In the genomic region with DNA sequence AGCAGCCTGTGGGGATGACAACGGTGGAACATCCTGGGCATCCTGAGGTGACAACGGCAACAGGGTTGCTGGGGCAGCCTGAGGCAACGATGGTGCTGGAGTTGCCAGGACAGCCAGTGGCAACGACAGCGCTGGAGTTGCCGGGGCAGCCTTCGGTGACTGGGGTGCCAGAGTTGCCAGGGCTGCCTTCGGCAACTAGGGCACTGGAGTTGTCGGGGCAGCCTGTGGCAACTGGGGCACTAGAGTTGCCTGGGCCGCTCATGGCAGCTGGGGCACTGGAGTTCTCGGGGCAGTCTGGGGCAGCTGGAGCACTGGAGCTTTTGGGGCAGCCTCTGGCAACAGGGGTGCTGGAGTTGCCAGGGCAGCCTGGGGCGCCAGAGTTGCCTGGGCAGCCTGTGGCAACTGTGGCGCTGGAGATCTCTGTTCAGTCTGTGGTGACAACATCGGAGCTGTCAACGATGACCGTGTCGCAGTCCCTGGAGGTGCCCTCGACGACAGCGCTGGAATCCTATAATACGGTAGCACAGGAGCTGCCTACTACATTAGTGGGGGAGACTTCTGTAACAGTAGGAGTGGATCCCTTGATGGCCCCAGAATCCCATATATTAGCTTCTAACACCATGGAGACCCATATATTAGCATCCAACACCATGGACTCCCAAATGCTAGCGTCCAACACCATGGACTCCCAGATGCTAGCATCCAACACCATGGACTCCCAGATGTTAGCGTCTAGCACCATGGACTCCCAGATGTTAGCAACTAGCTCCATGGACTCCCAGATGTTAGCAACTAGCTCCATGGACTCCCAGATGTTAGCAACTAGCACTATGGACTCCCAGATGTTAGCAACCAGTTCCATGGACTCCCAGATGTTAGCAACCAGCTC, we compare ENCODE assay signal across 20 cellular contexts. TPM values are rescaled to one million over a fixed set of nuclear protein-coding genes. Genes with fewer than 3 reads are reported as not detected.
A peak's percentile ranks its signal among the peaks of the same experiment; 100 is the strongest.
DNase-seq lines count a peak whose midpoint lies in the region; ATAC-seq, FAIRE-seq and TF ChIP-seq lines count a peak whose summit lies in the region.
"Had no signal": no experiment of that assay in that cellular context is flagged by ENCODE, and none has a peak within 500 bp of the region (broad histone marks: within the 10 kb centered on the region; RNA-seq: fewer than 3 reads in every experiment).

No MANE protein-coding gene starts in this region.

- 97% methylated on average over 14 of the region's 23 CpGs for WGBS in HepG2 (ENCODE audit: low lambda C conversion rate)
- WGBS in spleen, 5 donors, result 95 to 99% (median 98%) methylated on average over 10 to 23 of the region's 23 CpGs

- H3K4me1 Mint-ChIP-seq in activated CD8-positive, alpha-beta T cell treated with anti-CD3 and anti-CD28 coated beads, Interleukin-2, amount 10 ng/mL, durations not matched to agents 7 days and 5 days (ENCODE audit: low read depth), result peaks cover 37% of the 10 kb centered on the region
- H3K4me1 Mint-ChIP-seq in activated CD8-positive, alpha-beta T cell treated with anti-CD3 and anti-CD28 coated beads for 36 hours (ENCODE audit: low read depth), result peaks cover 55% of the 10 kb centered on the region
- H3K4me1 Mint-ChIP-seq: GM23338 had no signal

- intact Hi-C loops in activated CD8-positive, alpha-beta T cell treated with anti-CD3 and anti-CD28 coated beads for 36 hours (cut with micrococcal nuclease), result no loop called here
- intact Hi-C loops in HepG2 (cut with micrococcal nuclease; ENCODE audit: unreplicated experiment) (no loop called here), spleen (cut with DNase I; ENCODE audit: low total_unique reads) (no loop called here)

- peaks cover 81% of the 10 kb centered on the region for H3K36me3 Mint-ChIP-seq in activated CD8-positive, alpha-beta T cell treated with anti-CD3 and anti-CD28 coated beads, Interleukin-2, amount 10 ng/mL, durations not matched to agents 7 days and 5 days (ENCODE audit: low read depth)
- peaks cover 72% of the 10 kb centered on the region for H3K36me3 Mint-ChIP-seq in activated CD8-positive, alpha-beta T cell treated with anti-CD3 and anti-CD28 coated beads for 36 hours (ENCODE audit: low read depth)

- H3K9me3 ChIP-seq in HepG2 (ENCODE audit: low read length) (no peaks in the 10 kb centered on the region), spleen (no peaks in the 10 kb centered on the region)
- H3K9me3 ChIP-seq: SJSA1 had no signal

- no peak for TF ChIP-seq EP300 in HepG2 (IDR thresholded peaks at IDR 0.05; ENCODE audit: low read depth in 2 of 2, low read length in 2 of 2)
- TF ChIP-seq EP300 in HepG2 (CRISPR knock-in tag; IDR thresholded peaks at IDR 0.05; ENCODE audit: borderline replicate concordance), result no peak

- no TSS peak for BruUV-seq in HepG2 (replicated peaks; lab: Mats Ljungman, UMichigan)

- POLR2A ChIA-PET in activated CD8-positive, alpha-beta T cell treated with anti-CD3 and anti-CD28 coated beads, Interleukin-2, amount 10 ng/mL, durations not matched to agents 7 days and 5 days (lab: Charles Lee), result interaction anchor here (0.6 to 1.6 kb wide), 6 partner anchors 8 to 79 kb away, joined by 3 to 18 read pairs (median 4); a partner anchor contains a TSS
- POLR2A ChIA-PET in activated CD8-positive, alpha-beta T cell treated with anti-CD3 and anti-CD28 coated beads for 36 hours (lab: Charles Lee), result interaction anchor here (1.1 to 3.8 kb wide), 8 partner anchors 9 to 49 kb away, joined by 3 to 32 read pairs (median 4); a partner anchor contains a TSS
- POLR2A ChIA-PET in HepG2 (lab: Yijun Ruan, JAX), result interaction anchor here (0.8 to 1.4 kb wide), 9 partner anchors 8 to 71 kb away, joined by 3 to 6 read pairs (median 5); a partner anchor contains a TSS

- no peak overlapping the region for H3K4me3 Mint-ChIP-seq in activated CD8-positive, alpha-beta T cell treated with anti-CD3 and anti-CD28 coated beads, Interleukin-2, amount 10 ng/mL, durations not matched to agents 7 days and 5 days
- no peak overlapping the region for H3K4me3 Mint-ChIP-seq in activated CD8-positive, alpha-beta T cell treated with anti-CD3 and anti-CD28 coated beads for 36 hours
- H3K4me3 Mint-ChIP-seq: B cell; CD4-positive, alpha-beta memory T cell; GM23338 had no signal

- H3K9ac ChIP-seq in HepG2 (ENCODE audit: insufficient read depth, low read depth, low read length), result no peak overlapping the region
- H3K9ac ChIP-seq: KMS-11 had no signal

- H3K4me3 ChIP-seq in HepG2 (replicated peaks in 1 of 3; ENCODE audit: insufficient read depth in 1 of 3, low read depth in 2 of 3, low read length in 3 of 3), result no peak overlapping the region
- H3K4me3 ChIP-seq in spleen, result no peak overlapping the region
- H3K4me3 ChIP-seq: GM23338, SJSA1 had no signal

- H3K4me1 ChIP-seq in HepG2 (ENCODE audit: insufficient read depth, low read length) (peaks cover 14% of the 10 kb centered on the region; the same call in 1 of the 2 replicates), spleen (peaks cover 9 to 78% (median 43%) of the 10 kb centered on the region in 6 donors)
- H3K4me1 ChIP-seq: SJSA1 had no signal

- peaks cover 64% of the 10 kb centered on the region for H4K20me1 ChIP-seq in HepG2 (ENCODE audit: insufficient read depth, low read length)

- no peak for TF ChIP-seq CTCF in activated CD8-positive, alpha-beta T cell treated with anti-CD3 and anti-CD28 coated beads for 36 hours (IDR thresholded peaks at IDR 0.05)
- no peak for TF ChIP-seq CTCF in HepG2 (CRISPR knock-in tag; IDR thresholded peaks at IDR 0.05)
- no peak for TF ChIP-seq CTCF in spleen (IDR thresholded peaks at IDR 0.05 in 8 of 11, conservative IDR thresholded peaks at IDR 0.05 in 3 of 11)
- TF ChIP-seq CTCF in GM20000 (IDR thresholded peaks at IDR 0.05; ENCODE audit: extremely low read depth, missing control alignments), result no peak

- H3K4me2 ChIP-seq in HepG2 (ENCODE audit: low read depth, low read length), result no peak overlapping the region
- H3K4me2 ChIP-seq: GM23338, KMS-11 had no signal

- DNase-seq in activated CD8-positive, alpha-beta T cell treated with anti-CD3 and anti-CD28 coated beads, Interleukin-2, amount 10 ng/mL, durations not matched to agents 7 days and 5 days, result no peak
- no peak for DNase-seq in activated CD8-positive, alpha-beta T cell treated with anti-CD3 and anti-CD28 coated beads for 36 hours
- DNase-seq in GM12892 (ENCODE audit: insufficient read length) (no peak), HepG2 (ENCODE audit: low spot score) (no peak), spleen (peak; percentile 74), SW480 (ENCODE audit: low spot score) (no peak), GM20000 (ENCODE audit: low spot score) (no peak)
- DNase-seq in activated CD4-positive, CD25-positive, alpha-beta regulatory T cell treated with anti-CD3 and anti-CD28 coated beads, Interleukin-2, amount 50 U/mL, for 72 hours, result no peak
- DNase-seq: NCI-H1092, NCI-H2081 treated with DMSO at 0.1 percent for 48 hours, NCI-H510A treated with DMSO at 0.1 percent for 48 hours, NCI-H82, PC-3 had no signal

- H3K9me3 Mint-ChIP-seq in activated CD8-positive, alpha-beta T cell treated with anti-CD3 and anti-CD28 coated beads, Interleukin-2, amount 10 ng/mL, durations not matched to agents 7 days and 5 days (ENCODE audit: insufficient read depth), result no peaks in the 10 kb centered on the region
- H3K9me3 Mint-ChIP-seq in activated CD8-positive, alpha-beta T cell treated with anti-CD3 and anti-CD28 coated beads for 36 hours, result no peaks in the 10 kb centered on the region
- H3K9me3 Mint-ChIP-seq: CD4-positive, alpha-beta memory T cell; GM23338 had no signal

- H3K36me3 ChIP-seq in HepG2 (replicated peaks in 1 of 2; ENCODE audit: control insufficient read depth in 1 of 2, insufficient read depth in 2 of 2, low read length in 2 of 2) (peaks cover 33 to 83% of the 10 kb centered on the region in 2 experiments), spleen (peaks cover 7 to 100% (median 90%) of the 10 kb centered on the region in 6 donors)

- in situ Hi-C loops in HepG2 (cut with HindIII; ENCODE audit: extremely low pct_ligation_motif_present, low pct_unique_long_range_greater_than_20kb), result no loop called here

- FAIRE-seq in GM12892 (lab: Jason Lieb, UNC) (no peak), HepG2 (lab: Jason Lieb, UNC) (no peak)
- FAIRE-seq: GM18507 had no signal

- no peak overlapping the region for H3K27ac Mint-ChIP-seq in activated CD8-positive, alpha-beta T cell treated with anti-CD3 and anti-CD28 coated beads, Interleukin-2, amount 10 ng/mL, durations not matched to agents 7 days and 5 days
- no peak overlapping the region for H3K27ac Mint-ChIP-seq in activated CD8-positive, alpha-beta T cell treated with anti-CD3 and anti-CD28 coated beads for 36 hours
- H3K27ac Mint-ChIP-seq: B cell, GM23338 had no signal

- no peak for TF ChIP-seq RAD21 in HepG2 (CRISPR knock-in tag; IDR thresholded peaks at IDR 0.05)

- TF ChIP-seq POLR2A in GM12892 (IDR thresholded peaks at IDR 0.05; ENCODE audit: low read depth, low read length) (peak; percentile 53; the same call in 1 of the 2 replicates), HepG2 (IDR thresholded peaks at IDR 0.05; ENCODE audit: insufficient read depth in 1 of 2, low read depth in 2 of 2, low read length in 2 of 2) (peak in 1 of 2 experiments; percentile 12; a peak in 2 of 4 replicates), spleen (IDR thresholded peaks at IDR 0.05) (no peak)

- no peak overlapping the region for H3K27ac ChIP-seq in HepG2 (ENCODE audit: extremely low read length, insufficient read depth, low read length)
- H3K27ac ChIP-seq in spleen, result no peak overlapping the region
- H3K27ac ChIP-seq: 22Rv1, KMS-11, SJSA1 had no signal

- H2AFZ ChIP-seq in HepG2 (ENCODE audit: low read length), result no peak overlapping the region
- H2AFZ ChIP-seq: GM23338 had no signal

- H3K27me3 Mint-ChIP-seq in activated CD8-positive, alpha-beta T cell treated with anti-CD3 and anti-CD28 coated beads, Interleukin-2, amount 10 ng/mL, durations not matched to agents 7 days and 5 days (ENCODE audit: low read depth), result no peaks in the 10 kb centered on the region
- H3K27me3 Mint-ChIP-seq in activated CD8-positive, alpha-beta T cell treated with anti-CD3 and anti-CD28 coated beads for 36 hours, result no peaks in the 10 kb centered on the region
- H3K27me3 Mint-ChIP-seq: B cell; CD4-positive, alpha-beta memory T cell had no signal

- CTCF ChIA-PET in activated CD8-positive, alpha-beta T cell treated with anti-CD3 and anti-CD28 coated beads, Interleukin-2, amount 10 ng/mL, durations not matched to agents 7 days and 5 days (lab: Charles Lee), result interaction anchor here (1.1 to 1.3 kb wide), 2 partner anchors 55 to 56 kb away, joined by 3 to 6 read pairs; no protein-coding TSS in a partner anchor
- CTCF ChIA-PET in activated CD8-positive, alpha-beta T cell treated with anti-CD3 and anti-CD28 coated beads for 36 hours (lab: Charles Lee), result interaction anchor here (1.0 to 2.0 kb wide), 2 partner anchors 30 to 55 kb away, joined by 3 to 5 read pairs; no protein-coding TSS in a partner anchor
- CTCF ChIA-PET in HepG2 (lab: Yijun Ruan, JAX; ENCODE audit: low intra/inter-chr PET ratio, low total read pairs), result no interaction called here

- H3K79me2 ChIP-seq in HepG2 (ENCODE audit: insufficient read depth, low read length), result peaks cover 87% of the 10 kb centered on the region

- peak; percentile 7 for ATAC-seq in activated CD8-positive, alpha-beta T cell treated with anti-CD3 and anti-CD28 coated beads, Interleukin-2, amount 10 ng/mL, durations not matched to agents 7 days and 5 days
- no peak for ATAC-seq in activated CD8-positive, alpha-beta T cell treated with anti-CD3 and anti-CD28 coated beads for 36 hours
- peak; percentile 18 for ATAC-seq in HepG2
- ATAC-seq: GM23338, PC-3 had no signal

- no peaks in the 10 kb centered on the region for H3K27me3 ChIP-seq in HepG2 (ENCODE audit: control insufficient read depth in 1 of 2, insufficient read depth in 2 of 2, low read length in 2 of 2)
- no peaks in the 10 kb centered on the region for H3K27me3 ChIP-seq in spleen (replicated peaks in 1 of 7)
- H3K27me3 ChIP-seq: SJSA1 had no signal

RNA-seq across cellular contexts. Expression of a gene that starts 8.2 kb away (rescaled TPM):
- total RNA-seq in activated CD8-positive, alpha-beta T cell treated with anti-CD3 and anti-CD28 coated beads, Interleukin-2, amount 10 ng/mL, durations not matched to agents 7 days and 5 days, result 100 to 1,000 TPM; 284 to 285 TPM
- total RNA-seq in activated CD8-positive, alpha-beta T cell treated with anti-CD3 and anti-CD28 coated beads for 36 hours, result 100 to 1,000 TPM; 267 to 276 TPM
- 144 TPM for polyA plus RNA-seq in GM12892 (2012; ENCODE audit: missing spikeins)
- 78.3 and 291 TPM in 2 replicates for total RNA-seq in HepG2 (2016; rRNA removed; fragmentation: Illumina TruSeq; extraction: Trizol)
- 8.5 and 9.3 TPM in 2 replicates for total RNA-seq in HepG2 (2016; cell fraction: cytosol; rRNA removed; fragmentation: Illumina TruSeq; extraction: Trizol; ENCODE audit: low read depth)
- total RNA-seq in HepG2 (2016; cell fraction: insoluble cytoplasmic fraction; rRNA removed; fragmentation: Illumina TruSeq; extraction: Trizol), result 71.9 and 282 TPM in 2 replicates
- total RNA-seq in HepG2 (2016; cell fraction: membrane; rRNA removed; fragmentation: Illumina TruSeq; extraction: Trizol), result 38.8 and 42.6 TPM in 2 replicates
- total RNA-seq in HepG2 (2016; cell fraction: nucleus; rRNA removed; fragmentation: Illumina TruSeq; extraction: Trizol), result 173 and 188 TPM in 2 replicates
- 60.8 and 61.3 TPM in 2 replicates for polyA plus RNA-seq in HepG2 (2011; rRNA removed)
- 27.3 and 38.0 TPM in 2 replicates for polyA plus RNA-seq in HepG2 (2011; cell fraction: cytosol; rRNA removed)
- 184 and 204 TPM in 2 replicates for polyA plus RNA-seq in HepG2 (2011; cell fraction: nucleus; rRNA removed)
- 121 and 128 TPM in 2 replicates for polyA plus RNA-seq in HepG2 (2012)
- 4.6 and 5.8 TPM in 2 replicates for polyA plus RNA-seq in HepG2 (2016; cell fraction: cytosol; fragmentation: Illumina TruSeq; extraction: Trizol; ENCODE audit: low read depth)
- polyA plus RNA-seq in HepG2 (2016; cell fraction: insoluble cytoplasmic fraction; fragmentation: Illumina TruSeq; extraction: Trizol; ENCODE audit: low read depth), result 116 and 145 TPM in 2 replicates
- 16.5 and 18.3 TPM in 2 replicates for polyA plus RNA-seq in HepG2 (2016; cell fraction: membrane; fragmentation: Illumina TruSeq; extraction: Trizol; ENCODE audit: low read depth)
- 242 and 248 TPM in 2 replicates for polyA plus RNA-seq in HepG2 (2016; cell fraction: nucleus; fragmentation: Illumina TruSeq; extraction: Trizol; ENCODE audit: insufficient read depth, low read depth)
- 192 and 202 TPM in 2 replicates for polyA minus RNA-seq in HepG2 (2011; rRNA and poly(A)+ RNA removed; ENCODE audit: low replicate concordance)
- 80.6 and 107 TPM in 2 replicates for polyA minus RNA-seq in HepG2 (2011; cell fraction: cytosol; rRNA and poly(A)+ RNA removed)
- polyA minus RNA-seq in HepG2 (2011; cell fraction: nucleus; rRNA and poly(A)+ RNA removed), result 280 and 289 TPM in 2 replicates
- 100 to 1,000 TPM; 309 to 427 (median 373) TPM for total RNA-seq in spleen
- 100 to 1,000 TPM in 2 of 3 donors, 10 to 100 TPM in 1; 89.0 to 210 (median 159) TPM for polyA plus RNA-seq in spleen

RNA-seq across cellular contexts. Expression of a gene that starts 9.1 kb away (rescaled TPM):
- 100 to 1,000 TPM; 138 to 147 TPM for total RNA-seq in activated CD8-positive, alpha-beta T cell treated with anti-CD3 and anti-CD28 coated beads, Interleukin-2, amount 10 ng/mL, durations not matched to agents 7 days and 5 days
- 100 to 1,000 TPM; 224 to 232 TPM for total RNA-seq in activated CD8-positive, alpha-beta T cell treated with anti-CD3 and anti-CD28 coated beads for 36 hours
- 82.7 TPM for polyA plus RNA-seq in GM12892 (2012; ENCODE audit: missing spikeins)
- total RNA-seq in HepG2 (2016; rRNA removed; fragmentation: Illumina TruSeq; extraction: Trizol) (109 and 151 TPM in 2 replicates), spleen (100 to 1,000 TPM in 3 of 7 donors, 10 to 100 TPM in 4; 58.9 to 113 (median 73.9) TPM)
- total RNA-seq in HepG2 (2016; cell fraction: cytosol; rRNA removed; fragmentation: Illumina TruSeq; extraction: Trizol; ENCODE audit: low read depth), result 31.1 and 36.8 TPM in 2 replicates
- 113 and 146 TPM in 2 replicates for total RNA-seq in HepG2 (2016; cell fraction: insoluble cytoplasmic fraction; rRNA removed; fragmentation: Illumina TruSeq; extraction: Trizol)
- total RNA-seq in HepG2 (2016; cell fraction: membrane; rRNA removed; fragmentation: Illumina TruSeq; extraction: Trizol), result 32.8 and 39.5 TPM in 2 replicates
- total RNA-seq in HepG2 (2016; cell fraction: nucleus; rRNA removed; fragmentation: Illumina TruSeq; extraction: Trizol), result 90.9 and 99.5 TPM in 2 replicates
- polyA plus RNA-seq in HepG2 (2011; rRNA removed) (17.7 and 17.9 TPM in 2 replicates), spleen (10 to 100 TPM; 14.3 to 24.8 (median 20.1) TPM)
- 9.6 and 13.2 TPM in 2 replicates for polyA plus RNA-seq in HepG2 (2011; cell fraction: cytosol; rRNA removed)
- polyA plus RNA-seq in HepG2 (2011; cell fraction: nucleus; rRNA removed), result 19.9 and 27.1 TPM in 2 replicates
- 50.5 and 59.0 TPM in 2 replicates for polyA plus RNA-seq in HepG2 (2012)
- polyA plus RNA-seq in HepG2 (2016; cell fraction: cytosol; fragmentation: Illumina TruSeq; extraction: Trizol; ENCODE audit: low read depth), result 4.4 and 5.6 TPM in 2 replicates
- 99.4 and 99.8 TPM in 2 replicates for polyA plus RNA-seq in HepG2 (2016; cell fraction: insoluble cytoplasmic fraction; fragmentation: Illumina TruSeq; extraction: Trizol; ENCODE audit: low read depth)
- 8.6 and 10.6 TPM in 2 replicates for polyA plus RNA-seq in HepG2 (2016; cell fraction: membrane; fragmentation: Illumina TruSeq; extraction: Trizol; ENCODE audit: low read depth)
- 70.2 and 73.8 TPM in 2 replicates for polyA plus RNA-seq in HepG2 (2016; cell fraction: nucleus; fragmentation: Illumina TruSeq; extraction: Trizol; ENCODE audit: insufficient read depth, low read depth)
- 15.8 and 35.7 TPM in 2 replicates for polyA minus RNA-seq in HepG2 (2011; rRNA and poly(A)+ RNA removed; ENCODE audit: low replicate concordance)
- polyA minus RNA-seq in HepG2 (2011; cell fraction: cytosol; rRNA and poly(A)+ RNA removed), result 21.5 and 23.0 TPM in 2 replicates
- 73.8 and 95.2 TPM in 2 replicates for polyA minus RNA-seq in HepG2 (2011; cell fraction: nucleus; rRNA and poly(A)+ RNA removed)

RNA-seq across cellular contexts. Expression of a gene that starts 37.5 kb away (rescaled TPM):
- total RNA-seq in activated CD8-positive, alpha-beta T cell treated with anti-CD3 and anti-CD28 coated beads, Interleukin-2, amount 10 ng/mL, durations not matched to agents 7 days and 5 days, result 10 to 100 TPM; 43.3 to 44.1 TPM
- total RNA-seq in activated CD8-positive, alpha-beta T cell treated with anti-CD3 and anti-CD28 coated beads for 36 hours, result 10 to 100 TPM; 36.8 to 41.5 TPM
- 50.5 TPM for polyA plus RNA-seq in GM12892 (2012; ENCODE audit: missing spikeins)
- 60.8 and 63.6 TPM in 2 replicates for total RNA-seq in HepG2 (2016; rRNA removed; fragmentation: Illumina TruSeq; extraction: Trizol)
- 19.3 and 25.7 TPM in 2 replicates for total RNA-seq in HepG2 (2016; cell fraction: cytosol; rRNA removed; fragmentation: Illumina TruSeq; extraction: Trizol; ENCODE audit: low read depth)
- 63.7 and 64.8 TPM in 2 replicates for total RNA-seq in HepG2 (2016; cell fraction: insoluble cytoplasmic fraction; rRNA removed; fragmentation: Illumina TruSeq; extraction: Trizol)
- 39.0 and 44.1 TPM in 2 replicates for total RNA-seq in HepG2 (2016; cell fraction: membrane; rRNA removed; fragmentation: Illumina TruSeq; extraction: Trizol)
- total RNA-seq in HepG2 (2016; cell fraction: nucleus; rRNA removed; fragmentation: Illumina TruSeq; extraction: Trizol), result 49.7 and 57.4 TPM in 2 replicates
- polyA plus RNA-seq in HepG2 (2011; rRNA removed), result 23.8 and 35.4 TPM in 2 replicates
- polyA plus RNA-seq in HepG2 (2011; cell fraction: cytosol; rRNA removed), result 14.5 and 16.8 TPM in 2 replicates
- polyA plus RNA-seq in HepG2 (2011; cell fraction: nucleus; rRNA removed), result 32.1 and 34.6 TPM in 2 replicates
- polyA plus RNA-seq in HepG2 (2012), result 27.0 and 35.7 TPM in 2 replicates
- 14.8 and 16.8 TPM in 2 replicates for polyA plus RNA-seq in HepG2 (2016; cell fraction: cytosol; fragmentation: Illumina TruSeq; extraction: Trizol; ENCODE audit: low read depth)
- 70.4 and 76.8 TPM in 2 replicates for polyA plus RNA-seq in HepG2 (2016; cell fraction: insoluble cytoplasmic fraction; fragmentation: Illumina TruSeq; extraction: Trizol; ENCODE audit: low read depth)
- polyA plus RNA-seq in HepG2 (2016; cell fraction: membrane; fragmentation: Illumina TruSeq; extraction: Trizol; ENCODE audit: low read depth), result 27.4 and 32.3 TPM in 2 replicates
- 91.6 and 102 TPM in 2 replicates for polyA plus RNA-seq in HepG2 (2016; cell fraction: nucleus; fragmentation: Illumina TruSeq; extraction: Trizol; ENCODE audit: insufficient read depth, low read depth)
- 21.0 and 36.0 TPM in 2 replicates for polyA minus RNA-seq in HepG2 (2011; rRNA and poly(A)+ RNA removed; ENCODE audit: low replicate concordance)
- polyA minus RNA-seq in HepG2 (2011; cell fraction: cytosol; rRNA and poly(A)+ RNA removed), result 14.6 and 17.7 TPM in 2 replicates
- polyA minus RNA-seq in HepG2 (2011; cell fraction: nucleus; rRNA and poly(A)+ RNA removed), result 23.7 and 27.5 TPM in 2 replicates
- 10 to 100 TPM in 1 of 7 donors, 1 to 10 TPM in 6; 5.8 to 13.5 (median 6.4) TPM for total RNA-seq in spleen
- 1 to 10 TPM; 8.1 to 8.9 (median 8.5) TPM for polyA plus RNA-seq in spleen

RNA-seq across cellular contexts. Expression of a gene that starts 59.5 kb away (rescaled TPM):
- total RNA-seq in activated CD8-positive, alpha-beta T cell treated with anti-CD3 and anti-CD28 coated beads, Interleukin-2, amount 10 ng/mL, durations not matched to agents 7 days and 5 days, result under 1 TPM; 0.40 to 0.73 TPM
- under 1 TPM; 0.22 to 0.56 TPM for total RNA-seq in activated CD8-positive, alpha-beta T cell treated with anti-CD3 and anti-CD28 coated beads for 36 hours
- polyA plus RNA-seq in GM12892 (2012; ENCODE audit: missing spikeins), result 1.00 TPM
- total RNA-seq in HepG2 (2016; rRNA removed; fragmentation: Illumina TruSeq; extraction: Trizol), result 2.5 and 3.3 TPM in 2 replicates
- 0.35 and 0.71 TPM in 2 replicates for total RNA-seq in HepG2 (2016; cell fraction: cytosol; rRNA removed; fragmentation: Illumina TruSeq; extraction: Trizol; ENCODE audit: low read depth)
- total RNA-seq in HepG2 (2016; cell fraction: insoluble cytoplasmic fraction; rRNA removed; fragmentation: Illumina TruSeq; extraction: Trizol), result 2.5 and 2.7 TPM in 2 replicates
- total RNA-seq in HepG2 (2016; cell fraction: membrane; rRNA removed; fragmentation: Illumina TruSeq; extraction: Trizol), result 1.2 and 1.7 TPM in 2 replicates
- 1.7 and 3.3 TPM in 2 replicates for total RNA-seq in HepG2 (2016; cell fraction: nucleus; rRNA removed; fragmentation: Illumina TruSeq; extraction: Trizol)
- 1.1 and 1.5 TPM in 2 replicates for polyA plus RNA-seq in HepG2 (2011; rRNA removed)
- polyA plus RNA-seq in HepG2 (2011; cell fraction: cytosol; rRNA removed), result 0.54 and 1.0 TPM in 2 replicates
- 0.63 and 1.3 TPM in 2 replicates for polyA plus RNA-seq in HepG2 (2011; cell fraction: nucleus; rRNA removed)
- polyA plus RNA-seq in HepG2 (2012), result 1.1 and 1.2 TPM in 2 replicates
- 0.41 and 0.62 TPM in 2 replicates for polyA plus RNA-seq in HepG2 (2016; cell fraction: cytosol; fragmentation: Illumina TruSeq; extraction: Trizol; ENCODE audit: low read depth)
- polyA plus RNA-seq in HepG2 (2016; cell fraction: insoluble cytoplasmic fraction; fragmentation: Illumina TruSeq; extraction: Trizol; ENCODE audit: low read depth), result 2.8 and 2.9 TPM in 2 replicates
- polyA plus RNA-seq in HepG2 (2016; cell fraction: membrane; fragmentation: Illumina TruSeq; extraction: Trizol; ENCODE audit: low read depth), result 0.46 and 0.74 TPM in 2 replicates
- 3.3 and 3.5 TPM in 2 replicates for polyA plus RNA-seq in HepG2 (2016; cell fraction: nucleus; fragmentation: Illumina TruSeq; extraction: Trizol; ENCODE audit: insufficient read depth, low read depth)
- polyA minus RNA-seq in HepG2 (2011; rRNA and poly(A)+ RNA removed; ENCODE audit: low replicate concordance), result 0.10 and 0.16 TPM in 2 replicates
- 0.40 and 0.70 TPM in 2 replicates for polyA minus RNA-seq in HepG2 (2011; cell fraction: cytosol; rRNA and poly(A)+ RNA removed)
- 1.8 and 3.1 TPM in 2 replicates for polyA minus RNA-seq in HepG2 (2011; cell fraction: nucleus; rRNA and poly(A)+ RNA removed)
- total RNA-seq in spleen, result 1 to 10 TPM in 5 of 7 donors, under 1 TPM in 2; 0.42 to 4.6 (median 2.1) TPM
- 1 to 10 TPM in 1 of 3 donors, under 1 TPM in 2; 0.86 to 1.2 (median 0.87) TPM for polyA plus RNA-seq in spleen
